ENCODE assay signal across 11 cellular contexts in the genomic region with DNA sequence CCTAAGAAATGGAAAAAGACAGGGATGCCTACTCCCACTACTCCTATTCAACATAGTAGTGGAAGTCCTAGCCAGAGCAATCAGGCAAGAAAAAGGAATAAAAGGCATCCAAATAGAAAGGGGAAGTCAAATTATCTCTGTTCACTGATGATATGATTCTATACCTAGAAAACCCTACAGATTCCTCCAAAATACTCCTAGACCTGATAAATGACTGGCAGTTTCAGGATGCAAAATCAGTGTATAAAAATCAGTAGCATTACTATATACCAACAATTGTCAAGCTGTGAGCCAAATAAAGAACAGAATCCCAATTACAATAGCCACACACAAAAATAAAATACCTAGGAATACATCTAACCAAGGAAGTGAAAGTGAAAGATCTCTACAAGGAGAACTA. TPM values are rescaled to one million over a fixed set of nuclear protein-coding genes. Genes with fewer than 3 reads are reported as not detected.
"Had no signal": no experiment of that assay in that cellular context is flagged by ENCODE, and none has a peak within 500 bp of the region (broad histone marks: within the 10 kb centered on the region; RNA-seq: fewer than 3 reads in every experiment).

No MANE protein-coding gene starts in this region.

- H3K4me1 ChIP-seq: HAP-1 had no signal

- H3K27ac ChIP-seq: HL-60 had no signal

- H3K9me3 ChIP-seq: HAP-1 had no signal

- H3K4me3 ChIP-seq: HAP-1 had no signal

- H3K36me3 ChIP-seq: HAP-1 had no signal

- H3K4me3 Mint-ChIP-seq: HFFc6 had no signal

- H3K9me3 Mint-ChIP-seq: HFFc6 had no signal

- FAIRE-seq: HepG2 had no signal

- DNase-seq: GOT3, H7, HFFc6, KG1 had no signal

- H3K27ac Mint-ChIP-seq: HFFc6, IgD-negative memory B cell had no signal

- ATAC-seq: HCT116, HepG2 had no signal

RNA-seq across cellular contexts. Expression of a gene that starts 1.3 kb away (rescaled TPM):
- total RNA-seq: H7, HepG2, HFFc6, HT1080 had no signal
- polyA plus RNA-seq: HepG2, IgD-negative memory B cell had no signal

RNA-seq across cellular contexts. Expression of a gene that starts 11.3 kb away (rescaled TPM):
- total RNA-seq: H7, HepG2, HFFc6 had no signal
- polyA plus RNA-seq: HepG2, IgD-negative memory B cell had no signal

RNA-seq across cellular contexts. Expression of a gene that starts 21.8 kb away (rescaled TPM):
- total RNA-seq: H4, H7, HepG2, HFFc6 had no signal
- polyA plus RNA-seq: HepG2 had no signal

RNA-seq across cellular contexts. Expression of a gene that starts 40.5 kb away (rescaled TPM):
- total RNA-seq: H7 had no signal
